11 cellular contexts compared by ENCODE assay signal in the genomic region with DNA sequence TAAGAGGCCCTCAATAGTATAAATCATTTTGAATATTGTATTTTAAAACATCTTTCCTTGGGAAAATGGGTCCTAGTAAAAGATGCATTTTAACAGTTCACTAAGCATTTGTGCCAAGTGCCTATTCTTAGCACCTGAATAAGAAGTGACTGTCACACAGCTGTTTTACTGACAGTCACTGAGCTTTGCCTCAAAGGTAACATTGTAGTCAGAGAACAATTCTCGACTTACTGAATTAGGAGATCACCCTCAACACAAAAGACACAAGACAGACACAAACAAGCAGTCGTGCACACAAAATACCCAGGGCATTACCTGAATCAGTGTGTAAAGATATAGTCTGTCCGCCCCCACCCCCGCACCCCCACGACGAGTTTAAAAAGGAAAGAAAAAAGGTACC. TPM values are rescaled to one million over a fixed set of nuclear protein-coding genes. Genes with fewer than 3 reads are reported as not detected.
DNase-seq lines count a peak whose midpoint lies in the region; ATAC-seq and TF ChIP-seq lines count a peak whose summit lies in the region.
"Had no signal": no experiment of that assay in that cellular context is flagged by ENCODE, and none has a peak within 500 bp of the region (broad histone marks: within the 10 kb centered on the region; RNA-seq: fewer than 3 reads in every experiment).

No MANE protein-coding gene starts in this region.

- no peaks in the 10 kb centered on the region for H3K36me3 Mint-ChIP-seq in endothelial cell (ENCODE audit: low read depth, unreplicated experiment)
- H3K36me3 Mint-ChIP-seq in activated naive CD4-positive, alpha-beta T cell treated with anti-CD3 and anti-CD28 coated beads for 36 hours (ENCODE audit: low read depth) = no peaks in the 10 kb centered on the region
- H3K36me3 Mint-ChIP-seq: stimulated activated memory B cell treated with anti-CD40 and anti-IgM and Interleukin-4, amounts not matched to agents 10 μg/mL and 1 μg/mL and 100 μg/mL, for 72 hours had no signal

- H3K4me1 ChIP-seq in mucosa of rectum (ENCODE audit: control insufficient read depth in 2 of 2, insufficient read depth in 2 of 2, low read length in 2 of 2) = peaks cover 0 to 2% of the 10 kb centered on the region in 2 donors

- H3K36me3 ChIP-seq in mucosa of rectum (ENCODE audit: control insufficient read depth in 2 of 2, insufficient read depth in 2 of 2, low read length in 2 of 2) = no peaks in the 10 kb centered on the region

- ATAC-seq in Right ventricle myocardium inferior = peak; percentile 56
- no peak for ATAC-seq in HG03280 (IDR thresholded peaks at IDR 0.05; ENCODE audit: unreplicated experiment)

- no peak overlapping the region for H3K27ac ChIP-seq in mucosa of rectum (ENCODE audit: low read depth in 2 of 2, low read length in 2 of 2)
- H3K27ac ChIP-seq: epithelial cell of prostate had no signal

- H3K27me3 Mint-ChIP-seq in endothelial cell (ENCODE audit: unreplicated experiment) = no peaks in the 10 kb centered on the region
- peaks cover 18% of the 10 kb centered on the region for H3K27me3 Mint-ChIP-seq in activated naive CD4-positive, alpha-beta T cell treated with anti-CD3 and anti-CD28 coated beads for 36 hours (ENCODE audit: low read depth)

- DNase-seq in Right ventricle myocardium inferior (ENCODE audit: missing footprints) (no peak), cardiac septum (ENCODE audit: low spot score) (no peak), endothelial cell (ENCODE audit: low spot score) (peak; percentile 3), hippocampal formation (lab: John Stamatoyannopoulos, UW) (no peak), GM19240 (ENCODE audit: insufficient read length, low spot score) (no peak)
- no peak for DNase-seq in activated naive CD4-positive, alpha-beta T cell treated with anti-CD3 and anti-CD28 coated beads for 36 hours

- H3K4me1 Mint-ChIP-seq in endothelial cell (ENCODE audit: unreplicated experiment) = peaks cover 6% of the 10 kb centered on the region
- H3K4me1 Mint-ChIP-seq in activated naive CD4-positive, alpha-beta T cell treated with anti-CD3 and anti-CD28 coated beads for 36 hours (ENCODE audit: low read depth) = peaks cover 2% of the 10 kb centered on the region

- TF ChIP-seq CTCF in endothelial cell (IDR thresholded peaks at IDR 0.05; ENCODE audit: unreplicated experiment) = no peak

- H3K4me3 ChIP-seq in mucosa of rectum (ENCODE audit: low read length in 2 of 2) = peak overlapping the region; percentile 52 to 72

- CTCF ChIA-PET in activated naive CD4-positive, alpha-beta T cell treated with anti-CD3 and anti-CD28 coated beads for 36 hours (lab: Charles Lee) = no interaction called here

- peak overlapping the region; percentile 97 for H3K4me3 Mint-ChIP-seq in endothelial cell (ENCODE audit: unreplicated experiment)
- no peak overlapping the region for H3K4me3 Mint-ChIP-seq in activated naive CD4-positive, alpha-beta T cell treated with anti-CD3 and anti-CD28 coated beads for 36 hours

- H3K9me3 Mint-ChIP-seq in endothelial cell (ENCODE audit: unreplicated experiment) = no peaks in the 10 kb centered on the region
- no peaks in the 10 kb centered on the region for H3K9me3 Mint-ChIP-seq in activated naive CD4-positive, alpha-beta T cell treated with anti-CD3 and anti-CD28 coated beads for 36 hours
- H3K9me3 Mint-ChIP-seq: stimulated activated memory B cell treated with anti-CD40 and anti-IgM and Interleukin-4, amounts not matched to agents 10 μg/mL and 1 μg/mL and 100 μg/mL, for 72 hours had no signal

- no peaks in the 10 kb centered on the region for H3K27me3 ChIP-seq in mucosa of rectum (ENCODE audit: control insufficient read depth in 2 of 2, insufficient read depth in 2 of 2, low read length in 2 of 2)

- no peak overlapping the region for H3K9ac ChIP-seq in mucosa of rectum (ENCODE audit: low read depth in 1 of 2, low read length in 2 of 2)

- intact Hi-C loops in Right ventricle myocardium inferior (cut with DNase I) (loop anchor here (5.0 kb wide), 1 partner anchor 106 kb away; no protein-coding TSS in a partner anchor), cardiac septum (cut with DNase I) (loop anchor here (5.0 kb wide), 1 partner anchor 121 kb away; no protein-coding TSS in a partner anchor)
- intact Hi-C loops in activated naive CD4-positive, alpha-beta T cell treated with anti-CD3 and anti-CD28 coated beads for 36 hours (cut with micrococcal nuclease) = no loop called here

- peak overlapping the region; percentile 7 for H3K27ac Mint-ChIP-seq in endothelial cell (ENCODE audit: unreplicated experiment)
- H3K27ac Mint-ChIP-seq in activated naive CD4-positive, alpha-beta T cell treated with anti-CD3 and anti-CD28 coated beads for 36 hours = no peak overlapping the region
- H3K27ac Mint-ChIP-seq: stimulated activated memory B cell treated with anti-CD40 and anti-IgM and Interleukin-4, amounts not matched to agents 10 μg/mL and 1 μg/mL and 100 μg/mL, for 72 hours had no signal

- no peaks in the 10 kb centered on the region for H3K9me3 ChIP-seq in mucosa of rectum (ENCODE audit: control insufficient read depth in 2 of 2, low read length in 2 of 2)

RNA-seq across cellular contexts. Expression of a gene that starts 0.4 kb away (rescaled TPM):
- 46.2 TPM for total RNA-seq in Right ventricle myocardium inferior
- total RNA-seq in cardiac septum = 32.3 TPM
- total RNA-seq in endothelial cell (ENCODE audit: unreplicated experiment) = 3.8 TPM
- total RNA-seq in activated naive CD4-positive, alpha-beta T cell treated with anti-CD3 and anti-CD28 coated beads for 36 hours = not detected
- total RNA-seq: pulmonary artery endothelial cell had no signal
